In genomic region chr18:23154021-23154420, GRCh38 we compare ENCODE assay signal across 27 cellular contexts.
"Had no signal": no experiment of that assay in that cellular context is flagged by ENCODE, and none has a peak within 500 bp of the region (broad histone marks: within the 10 kb centered on the region; RNA-seq: fewer than 3 reads in every experiment).

No MANE protein-coding gene starts in this region.

- H3K27ac Mint-ChIP-seq: activated CD4-positive, alpha-beta T cell treated with anti-CD3 and anti-CD28 coated beads, Interleukin-2, amount 10 ng/mL, durations not matched to agents 7 days and 5 days; activated CD8-positive, alpha-beta T cell treated with anti-CD3 and anti-CD28 coated beads, Interleukin-2, amount 10 ng/mL, durations not matched to agents 7 days and 5 days; activated naive CD4-positive, alpha-beta T cell treated with anti-CD3 and anti-CD28 coated beads for 36 hours; activated naive CD4-positive, alpha-beta T cell treated with anti-CD3 and anti-CD28 coated beads, Interleukin-2, amount 50 U/mL, for 72 hours; activated T-helper 1 cell treated with anti-CD3 and anti-CD28 coated beads, Interleukin-12 subunit alpha, Interleukin-12 subunit beta, Interleukin-2, Interleukin-4 antibody, amounts not matched to agents 30 ng/mL and 10 ng/mL and 1 ng/mL, durations not matched to agents 14 hours and 24 hours and 36 hours had no signal

- H3K27me3 Mint-ChIP-seq: activated CD4-positive, alpha-beta T cell treated with anti-CD3 and anti-CD28 coated beads, Interleukin-2, amount 10 ng/mL, durations not matched to agents 7 days and 5 days had no signal

- ATAC-seq: activated CD8-positive, alpha-beta T cell treated with anti-CD3 and anti-CD28 coated beads, Interleukin-2, amount 10 ng/mL, durations not matched to agents 7 days and 5 days; activated naive CD4-positive, alpha-beta T cell treated with anti-CD3 and anti-CD28 coated beads, Interleukin-2, amount 50 U/mL, for 72 hours; activated T-cell treated with anti-CD3 and anti-CD28 coated beads, Interleukin-2, amount 50 U/mL, for 4 hours; body of pancreas; Right ventricle myocardium inferior had no signal

- H3K9me3 Mint-ChIP-seq: activated CD4-positive, alpha-beta T cell treated with anti-CD3 and anti-CD28 coated beads, Interleukin-2, amount 10 ng/mL, durations not matched to agents 7 days and 5 days; activated naive CD4-positive, alpha-beta T cell treated with anti-CD3 and anti-CD28 coated beads for 36 hours; activated naive CD4-positive, alpha-beta T cell treated with anti-CD3 and anti-CD28 coated beads, Interleukin-2, amount 50 U/mL, for 72 hours; activated T-cell treated with anti-CD3 and anti-CD28 coated beads, Interleukin-2, amount 50 U/mL, for 4 hours; activated T-helper 1 cell treated with anti-CD3 and anti-CD28 coated beads, Interleukin-12 subunit alpha, Interleukin-12 subunit beta, Interleukin-2, Interleukin-4 antibody, amounts not matched to agents 30 ng/mL and 10 ng/mL and 1 ng/mL, durations not matched to agents 14 hours and 24 hours and 36 hours had no signal

- H3K36me3 Mint-ChIP-seq: activated naive CD4-positive, alpha-beta T cell treated with anti-CD3 and anti-CD28 coated beads, Interleukin-2, amount 50 U/mL, for 72 hours had no signal

- H3K4me1 Mint-ChIP-seq: activated CD4-positive, alpha-beta T cell treated with anti-CD3 and anti-CD28 coated beads, Interleukin-2, amount 10 ng/mL, durations not matched to agents 7 days and 5 days had no signal

- DNase-seq: activated CD4-positive, alpha-beta T cell treated with anti-CD3 and anti-CD28 coated beads, Interleukin-2, amount 10 ng/mL, durations not matched to agents 7 days and 5 days; activated CD4-positive, alpha-beta T cell treated with anti-CD3 and anti-CD28 coated beads, Interleukin-2, amount 50 U/mL, for 48 hours; activated CD8-positive, alpha-beta memory T cell treated with anti-CD3 and anti-CD28 coated beads, Interleukin-2, amount 50 U/mL, for 4 hours; activated CD8-positive, alpha-beta T cell treated with anti-CD3 and anti-CD28 coated beads, Interleukin-2, amount 10 ng/mL, durations not matched to agents 7 days and 5 days; activated gamma-delta T cell treated with Interleukin-2 at 50 U/mL for 16 hours; activated naive CD4-positive, alpha-beta T cell treated with anti-CD3 and anti-CD28 coated beads for 36 hours; activated T-cell treated with anti-CD3 and anti-CD28 coated beads for 4 hours; activated T-cell treated with anti-CD3 and anti-CD28 coated beads, Interleukin-2, amount 50 U/mL, for 4 hours; adrenal gland; body of pancreas; NCI-H1092 treated with DMSO at 0.1 percent for 48 hours; NCI-H146; NCI-H187; NCI-H2029 treated with DMSO at 0.1 percent for 48 hours; NCI-H2107; NCI-H2171; NCI-H510A; Peyer's patch; SIG-M5; SW 1271; T-helper 1 cell; T-helper 2 cell; T-helper 9 cell; WERI-Rb-1 had no signal

- H3K4me3 Mint-ChIP-seq: activated CD4-positive, alpha-beta T cell treated with anti-CD3 and anti-CD28 coated beads, Interleukin-2, amount 10 ng/mL, durations not matched to agents 7 days and 5 days; activated CD8-positive, alpha-beta T cell treated with anti-CD3 and anti-CD28 coated beads, Interleukin-2, amount 10 ng/mL, durations not matched to agents 7 days and 5 days; activated naive CD4-positive, alpha-beta T cell treated with anti-CD3 and anti-CD28 coated beads for 36 hours; activated T-cell treated with anti-CD3 and anti-CD28 coated beads, Interleukin-2, amount 50 U/mL, for 4 hours; activated T-helper 1 cell treated with anti-CD3 and anti-CD28 coated beads, Interleukin-12 subunit alpha, Interleukin-12 subunit beta, Interleukin-2, Interleukin-4 antibody, amounts not matched to agents 30 ng/mL and 10 ng/mL and 1 ng/mL, durations not matched to agents 14 hours and 24 hours and 36 hours had no signal
